Comparison of ENCODE assay signal across 10 cellular contexts in genomic region chr5:111703662-111704061, GRCh38. TPM values are rescaled to one million over a fixed set of nuclear protein-coding genes. Genes with fewer than 3 reads are reported as not detected.
DNase-seq lines count a peak whose midpoint lies in the region; ATAC-seq and TF ChIP-seq lines count a peak whose summit lies in the region.
"Had no signal": no experiment of that assay in that cellular context is flagged by ENCODE, and none has a peak within 500 bp of the region (broad histone marks: within the 10 kb centered on the region; RNA-seq: fewer than 3 reads in every experiment).

No MANE protein-coding gene starts in this region.

- BruUV-seq in Calu3 (replicated peaks; lab: Mats Ljungman, UMichigan) = no TSS peak

- no peaks in the 10 kb centered on the region for H3K9me3 Mint-ChIP-seq in Calu3 (ENCODE audit: low read depth, unreplicated experiment)
- no peaks in the 10 kb centered on the region for H3K9me3 Mint-ChIP-seq in activated T-cell treated with anti-CD3 and anti-CD28 coated beads, Interleukin-2, amount 50 U/mL, for 4 hours

- H3K36me3 Mint-ChIP-seq in Calu3 (ENCODE audit: insufficient read depth, unreplicated experiment) = no peaks in the 10 kb centered on the region
- no peaks in the 10 kb centered on the region for H3K36me3 Mint-ChIP-seq in activated T-cell treated with anti-CD3 and anti-CD28 coated beads, Interleukin-2, amount 50 U/mL, for 4 hours (ENCODE audit: insufficient read depth)

- peak overlapping the region; percentile 22; the same call in 1 of the 2 replicates for H3K4me3 ChIP-seq in GM08714 (ENCODE audit: low read length)
- H3K4me3 ChIP-seq in OCI-LY3 (ENCODE audit: low read length) = peak overlapping the region; percentile 48

- TF ChIP-seq CTCF in OCI-LY3 (IDR thresholded peaks at IDR 0.05; ENCODE audit: low read depth, low read length) = no peak
- no peak for TF ChIP-seq CTCF in Calu3 (IDR thresholded peaks at IDR 0.05; ENCODE audit: unreplicated experiment)

- no peak for DNase-seq in NCI-H2171 (lab: John Stamatoyannopoulos, UW)
- DNase-seq in SW 1271 (lab: John Stamatoyannopoulos, UW) = no peak
- DNase-seq in Calu3 = no peak
- no peak for DNase-seq in activated T-cell treated with anti-CD3 and anti-CD28 coated beads, Interleukin-2, amount 50 U/mL, for 4 hours
- DNase-seq: NCI-H2081 had no signal

- H3K4me1 ChIP-seq in OCI-LY3 (ENCODE audit: low read length) = peaks cover 13% of the 10 kb centered on the region

- peaks cover 34% of the 10 kb centered on the region for H3K4me1 Mint-ChIP-seq in Calu3 (ENCODE audit: low read depth, unreplicated experiment)
- peaks cover 3% of the 10 kb centered on the region for H3K4me1 Mint-ChIP-seq in activated T-cell treated with anti-CD3 and anti-CD28 coated beads, Interleukin-2, amount 50 U/mL, for 4 hours (ENCODE audit: low read depth)

- H3K4me3 Mint-ChIP-seq in Calu3 (ENCODE audit: low read depth, unreplicated experiment) = no peak overlapping the region
- H3K4me3 Mint-ChIP-seq in activated T-cell treated with anti-CD3 and anti-CD28 coated beads, Interleukin-2, amount 50 U/mL, for 4 hours = no peak overlapping the region

- H3K27me3 Mint-ChIP-seq in Calu3 (ENCODE audit: unreplicated experiment) = no peaks in the 10 kb centered on the region
- peaks cover 8% of the 10 kb centered on the region for H3K27me3 Mint-ChIP-seq in activated T-cell treated with anti-CD3 and anti-CD28 coated beads, Interleukin-2, amount 50 U/mL, for 4 hours (ENCODE audit: low read depth)

- intact Hi-C loops in Calu3 (cut with micrococcal nuclease; ENCODE audit: unreplicated experiment) = loop anchor here (5.0 kb wide), 1 partner anchor 54 kb away; the partner anchor contains the start of gene NREP

- CTCF ChIA-PET in Calu3 (lab: Charles Lee) = no interaction called here

- peak overlapping the region; percentile 86 for H3K4me2 ChIP-seq in OCI-LY3 (ENCODE audit: low read length)

- H3K27me3 ChIP-seq in OCI-LY3 (ENCODE audit: low read depth, low read length) = no peaks in the 10 kb centered on the region

- no peaks in the 10 kb centered on the region for H3K79me2 ChIP-seq in OCI-LY3 (ENCODE audit: low read length)

- no peaks in the 10 kb centered on the region for H4K20me1 ChIP-seq in OCI-LY3 (ENCODE audit: insufficient read depth, low read length)

- no peaks in the 10 kb centered on the region for H3K9me3 ChIP-seq in OCI-LY3 (ENCODE audit: insufficient read depth, low read length)

- no peak overlapping the region for H3K27ac Mint-ChIP-seq in Calu3 (ENCODE audit: unreplicated experiment)

- ATAC-seq in GM19351 (IDR thresholded peaks at IDR 0.05; ENCODE audit: unreplicated experiment) (peak; percentile 97), HG03060 (IDR thresholded peaks at IDR 0.05; ENCODE audit: low read depth, unreplicated experiment) (peak; percentile 88)
- no peak for ATAC-seq in activated T-cell treated with anti-CD3 and anti-CD28 coated beads, Interleukin-2, amount 50 U/mL, for 4 hours
- ATAC-seq: activated CD4-positive, CD25-positive, alpha-beta regulatory T cell treated with anti-CD3 and anti-CD28 coated beads, Interleukin-2, amount 50 U/mL, for 24 hours had no signal

- H2AFZ ChIP-seq in OCI-LY3 (ENCODE audit: low read depth, low read length) = no peak overlapping the region

- H3K36me3 ChIP-seq in OCI-LY3 (replicated peaks; ENCODE audit: low read depth, low read length) = no peaks in the 10 kb centered on the region

- no peak overlapping the region for H3K27ac ChIP-seq in OCI-LY3 (ENCODE audit: low read length)

- H3K9ac ChIP-seq in OCI-LY3 (ENCODE audit: low read length) = no peak overlapping the region

RNA-seq across cellular contexts. Expression of gene NREP, which starts 53.3 kb away (rescaled TPM):
- 19.4 and 24.6 TPM in 2 replicates for total RNA-seq in Calu3 (2022)
- total RNA-seq in activated T-cell treated with anti-CD3 and anti-CD28 coated beads, Interleukin-2, amount 50 U/mL, for 4 hours = 10 to 100 TPM in 1 of 3 donors, 1 to 10 TPM in 2; 5.4 to 16.0 (median 10.0) TPM

Comparison
In these comparisons a context has a peak if more than half of its experiments do, and no peak if none do; other contexts are left out.
1. ATAC-seq: peak in GM19351 (single experiment) and HG03060 (single experiment); none in activated T-cell treated with anti-CD3 and anti-CD28 coated beads, Interleukin-2, amount 50 U/mL, for 4 hours (0 of 2).